8 cellular contexts compared by ENCODE assay signal in genomic region chr6:15247214-15247749, GRCh38. TPM values are rescaled to one million over a fixed set of nuclear protein-coding genes. Genes with fewer than 3 reads are reported as not detected.
DNase-seq lines count a peak whose midpoint lies in the region; ATAC-seq, FAIRE-seq and TF ChIP-seq lines count a peak whose summit lies in the region.

No MANE protein-coding gene starts in this region.

- H4K91ac ChIP-seq in mesenchymal stem cell (ENCODE audit: low read length) = no peak overlapping the region

- CTCF ChIA-PET in GM12878 (lab: Yijun Ruan, JAX) = interaction anchor here (0.7 to 2.0 kb wide), 8 partner anchors 9 to 376 kb away, joined by 3 to 16 read pairs (median 4); no protein-coding TSS in a partner anchor

- H3K79me2 ChIP-seq in GM12878 (ENCODE audit: control insufficient read depth, insufficient read depth, low read length) = peaks cover 61% of the 10 kb centered on the region

- SMC1A ChIA-PET in GM12878 (lab: Charles Lee; ENCODE audit: uncharacterized antibody, unreplicated experiment) = interaction anchor here (0.6 to 2.0 kb wide), 12 partner anchors 8 to 958 kb away, joined by 3 to 8 read pairs (median 3); no protein-coding TSS in a partner anchor

- H3K4me2 ChIP-seq in GM12878 (ENCODE audit: control insufficient read depth, insufficient read depth) = peak overlapping the region; percentile 45
- H3K4me2 ChIP-seq in mesenchymal stem cell (ENCODE audit: low read length, poor library complexity, severe bottlenecking) = peak overlapping the region; percentile 91

- no peak for TF ChIP-seq POLR2A in heart left ventricle (IDR thresholded peaks at IDR 0.05)
- no peak for TF ChIP-seq POLR2A in GM12878 (IDR thresholded peaks at IDR 0.05; ENCODE audit: low read depth, low read length)
- no peak for TF ChIP-seq POLR2A in vagina (IDR thresholded peaks at IDR 0.05)

- no peak overlapping the region for H2BK120ac ChIP-seq in mesenchymal stem cell (ENCODE audit: low read depth, low read length)

- DNase-seq in heart left ventricle (no peak), Right ventricle myocardium superior (no peak), GM12878 (ENCODE audit: low read depth, low spot score) (no peak), mesenchymal stem cell (peak; percentile 23), vagina (ENCODE audit: extremely low spot score in 2 of 2) (no peak), germinal center (ENCODE audit: low spot score) (no peak), NCI-H774 (lab: John Stamatoyannopoulos, UW) (no peak)

- peak overlapping the region in 11 of 12 donors; percentile 82 to 98 (median 92) for H3K27ac ChIP-seq in heart left ventricle
- peak overlapping the region; percentile 77 for H3K27ac ChIP-seq in GM12878 (ENCODE audit: control insufficient read depth, insufficient read depth)
- H3K27ac ChIP-seq in mesenchymal stem cell (ENCODE audit: low read length, poor library complexity, severe bottlenecking) = no peak overlapping the region
- H3K27ac ChIP-seq in vagina = peak overlapping the region; percentile 95

- TF ChIP-seq RAD21 in GM12878 (IDR thresholded peaks at IDR 0.05; ENCODE audit: insufficient read depth, low read depth, low read length) = no peak

- H3K23ac ChIP-seq in mesenchymal stem cell (ENCODE audit: low read length in 2 of 2) = no peak overlapping the region

- RAD21 ChIA-PET in GM12878 (lab: Charles Lee; ENCODE audit: unreplicated experiment) = interaction anchor here (0.6 to 2.2 kb wide), 14 partner anchors 19 to 1037 kb away, joined by 3 to 9 read pairs (median 4); no protein-coding TSS in a partner anchor

- peaks cover 9% of the 10 kb centered on the region for H3K79me1 ChIP-seq in mesenchymal stem cell (replicated peaks; ENCODE audit: low read length, poor library complexity, severe bottlenecking)

- H2BK12ac ChIP-seq in mesenchymal stem cell (ENCODE audit: low read length in 2 of 2) = no peak overlapping the region

- H3K9me3 ChIP-seq in heart left ventricle = no peaks in the 10 kb centered on the region
- no peaks in the 10 kb centered on the region for H3K9me3 ChIP-seq in GM12878 (replicated peaks; ENCODE audit: control insufficient read depth, insufficient read depth, low read length)
- no peaks in the 10 kb centered on the region for H3K9me3 ChIP-seq in mesenchymal stem cell (ENCODE audit: control insufficient read depth, low read length)
- no peaks in the 10 kb centered on the region for H3K9me3 ChIP-seq in vagina

- H3K4me3 ChIP-seq in heart left ventricle (peak overlapping the region; percentile 54 to 92 (median 82)), GM12878 (peak overlapping the region; percentile 97), mesenchymal stem cell (ENCODE audit: insufficient read depth in 1 of 2, low read depth in 1 of 2, low read length in 2 of 2) (peak overlapping the region in 1 of 2 experiments; percentile 91), vagina (peak overlapping the region; percentile 68 to 95)

- in situ Hi-C loops in GM12878 (cut with MboI) = loop anchor here (5.0 kb wide), 1 partner anchor 1035 kb away; no protein-coding TSS in a partner anchor

- H3K9ac ChIP-seq in GM12878 (ENCODE audit: control insufficient read depth, insufficient read depth, low read length) = peak overlapping the region; percentile 89
- H3K9ac ChIP-seq in mesenchymal stem cell (ENCODE audit: low read length) = peak overlapping the region; percentile 94

- intact Hi-C loops in heart left ventricle (cut with DNase I) = loop anchor here (2.0 to 10.0 kb wide), 24 partner anchors 50 to 1036 kb away; no protein-coding TSS in a partner anchor
- intact Hi-C loops in Right ventricle myocardium superior (cut with DNase I) = loop anchor here (5.0 to 10.0 kb wide), 2 partner anchors 195 to 1032 kb away; no protein-coding TSS in a partner anchor
- intact Hi-C loops in GM12878 (cut with micrococcal nuclease; ENCODE audit: unreplicated experiment) = loop anchor here (5.0 to 10.0 kb wide), 5 partner anchors 95 to 510 kb away; no protein-coding TSS in a partner anchor
- intact Hi-C loops in vagina (cut with DNase I) = no loop called here

- no peak overlapping the region for H2BK15ac ChIP-seq in mesenchymal stem cell (ENCODE audit: low read depth, poor library complexity, severe bottlenecking)

- no peak for FAIRE-seq in GM12878 (lab: Jason Lieb, UNC)

- H3K4me1 ChIP-seq in heart left ventricle (peaks cover 0 to 52% (median 14%) of the 10 kb centered on the region in 12 donors), GM12878 (ENCODE audit: control insufficient read depth, insufficient read depth, low read length) (peaks cover 16% of the 10 kb centered on the region), mesenchymal stem cell (ENCODE audit: control insufficient read depth, insufficient read depth, low read depth, low read length) (peaks cover 4% of the 10 kb centered on the region), vagina (peaks cover 41% of the 10 kb centered on the region)

- no peak overlapping the region for H2AK5ac ChIP-seq in mesenchymal stem cell (ENCODE audit: low read length, severe bottlenecking)

- H3K14ac ChIP-seq in mesenchymal stem cell (ENCODE audit: low read length in 2 of 2) = no peak overlapping the region

- no peak overlapping the region for H3K4ac ChIP-seq in mesenchymal stem cell (ENCODE audit: low read depth in 1 of 2, low read length in 2 of 2)

- H3K27me3 ChIP-seq in heart left ventricle (no peaks in the 10 kb centered on the region), GM12878 (replicated peaks in 1 of 2; ENCODE audit: control insufficient read depth in 2 of 2, insufficient read depth in 2 of 2, low read length in 1 of 2) (no peaks in the 10 kb centered on the region), mesenchymal stem cell (ENCODE audit: control insufficient read depth in 1 of 2, insufficient read depth in 1 of 2, low read length in 2 of 2) (no peaks in the 10 kb centered on the region), vagina (no peaks in the 10 kb centered on the region)

- no peak for TF ChIP-seq CTCF in heart left ventricle (IDR thresholded peaks at IDR 0.05)
- no peak for TF ChIP-seq CTCF in GM12878 (IDR thresholded peaks at IDR 0.05 in 2 of 3, conservative IDR thresholded peaks at IDR 0.05 in 1 of 3; ENCODE audit: control insufficient read depth in 2 of 3, extremely low read depth in 1 of 3, insufficient read depth in 1 of 3, low read depth in 3 of 3, low read length in 3 of 3)
- no peak for TF ChIP-seq CTCF in vagina (IDR thresholded peaks at IDR 0.05)

- TF ChIP-seq EP300 in GM12878 (IDR thresholded peaks at IDR 0.05; ENCODE audit: borderline replicate concordance in 1 of 2, control insufficient read depth in 1 of 2, low read depth in 2 of 2, low read length in 2 of 2) = no peak

- H2BK5ac ChIP-seq in mesenchymal stem cell (ENCODE audit: low read depth, low read length, poor library complexity, severe bottlenecking) = no peak overlapping the region

- no peaks in the 10 kb centered on the region for H4K20me1 ChIP-seq in GM12878 (ENCODE audit: control insufficient read depth, insufficient read depth)

- H4K8ac ChIP-seq in mesenchymal stem cell (ENCODE audit: low read length) = no peak overlapping the region

- H2AFZ ChIP-seq in GM12878 (ENCODE audit: control insufficient read depth, low read depth, low read length) (no peak overlapping the region), mesenchymal stem cell (ENCODE audit: low read depth, low read length) (no peak overlapping the region)

- BruUV-seq in GM12878 (replicated peaks; lab: Mats Ljungman, UMichigan) = no TSS peak

- H3K36me3 ChIP-seq in heart left ventricle (no peaks in the 10 kb centered on the region), GM12878 (ENCODE audit: control insufficient read depth in 2 of 2, insufficient read depth in 2 of 2, low read length in 1 of 2) (no peaks in the 10 kb centered on the region; a peak in 1 of 4 replicates), mesenchymal stem cell (ENCODE audit: control insufficient read depth in 1 of 2, insufficient read depth in 2 of 2, low read depth in 1 of 2, low read length in 2 of 2) (no peaks in the 10 kb centered on the region), vagina (no peaks in the 10 kb centered on the region)

- H3K18ac ChIP-seq in mesenchymal stem cell (ENCODE audit: low read depth in 1 of 2, low read length in 2 of 2) = no peak overlapping the region

- POLR2A ChIA-PET in GM12878 (lab: Charles Lee) = interaction anchor here (0.6 to 1.5 kb wide), 9 partner anchors 15 to 371 kb away, joined by 3 to 7 read pairs (median 4); no protein-coding TSS in a partner anchor

- WGBS in heart left ventricle, 4 donors = 0 to 1% (median 0%) methylated on average over 6 of the region's 6 CpGs
- WGBS in GM12878 (ENCODE audit: insufficient coverage, insufficient replicate concordance, low lambda C conversion rate, missing lambda C conversion rate) = 0% methylated on average over 5 of the region's 6 CpGs
- WGBS in mesenchymal stem cell = 0% methylated on average over 2 of the region's 6 CpGs

- no peak for ATAC-seq in heart left ventricle
- no peak for ATAC-seq in Right ventricle myocardium superior (ENCODE audit: poor library complexity)
- ATAC-seq in GM12878 = no peak
- no peak for ATAC-seq in GM19324 (IDR thresholded peaks at IDR 0.05; ENCODE audit: low FRiP score, unreplicated experiment)

TF ChIP-seq in GM12878, 131 proteins besides CTCF, POLR2A, EP300 and RAD21 (continues in another document):
- TF ChIP-seq HCFC1 (IDR thresholded peaks at IDR 0.05; ENCODE audit: low read length) = no peak
- peak; percentile 79 for TF ChIP-seq ZNF384 (IDR thresholded peaks at IDR 0.05; ENCODE audit: borderline replicate concordance, low read depth, low read length)

RNA-seq across cellular contexts. Expression of gene JARID2, which starts 1.4 kb away (rescaled TPM):
- total RNA-seq in heart left ventricle = 10 to 100 TPM in 3 of 9 donors, 1 to 10 TPM in 6; 6.0 to 12.2 (median 8.5) TPM
- 1 to 10 TPM; 3.5 to 4.1 TPM for polyA plus RNA-seq in heart left ventricle
- 8.1 TPM for total RNA-seq in Right ventricle myocardium superior
- 86.6 and 96.7 TPM in 2 replicates for total RNA-seq in GM12878 (2013; cell fraction: nucleolus; rRNA removed)
- total RNA-seq in GM12878 (2014; rRNA removed) = 11.2 and 11.8 TPM in 2 replicates
- total RNA-seq in GM12878 (2014; rRNA removed; fragmentation: Illumina TruSeq; extraction: Trizol) = 12.4 and 13.4 TPM in 2 replicates
- 19.7 and 21.1 TPM in 2 replicates for total RNA-seq in GM12878 (2021)
- 5.4 TPM for polyA plus RNA-seq in GM12878 (2011; ENCODE audit: low read depth)
- 17.9 and 21.6 TPM in 2 replicates for polyA plus RNA-seq in GM12878 (2011; rRNA removed)
- 20.8 and 21.1 TPM in 2 replicates for polyA plus RNA-seq in GM12878 (2011; cell fraction: cytosol; rRNA removed)
- polyA plus RNA-seq in GM12878 (2011; cell fraction: nucleus; rRNA removed) = 42.4 and 49.0 TPM in 2 replicates
- polyA plus RNA-seq in GM12878 (2012) = 11.3 and 12.0 TPM in 2 replicates
- 13.7 and 14.6 TPM in 2 replicates for polyA plus RNA-seq in GM12878 (2014; fragmentation: Illumina TruSeq; extraction: Trizol)
- 1 to 10 TPM; 4.2 to 5.2 TPM for polyA plus RNA-seq in GM12878 (2014; fragmentation: Nextera tagmentation; extraction: Ambion mirVana)
- polyA plus RNA-seq in GM12878 (2014; rRNA removed) = 12.2 and 12.7 TPM in 2 replicates
- 1 to 10 TPM; 5.9 to 7.4 TPM for polyA plus RNA-seq in GM12878 (2016; fragmentation: Nextera tagmentation; extraction: Ambion mirVana)
- polyA minus RNA-seq in GM12878 (2011; rRNA and poly(A)+ RNA removed) = 33.6 and 37.9 TPM in 2 replicates
- 12.0 and 16.0 TPM in 2 replicates for polyA minus RNA-seq in GM12878 (2011; cell fraction: cytosol; rRNA and poly(A)+ RNA removed)
- polyA minus RNA-seq in GM12878 (2011; cell fraction: nucleus; rRNA and poly(A)+ RNA removed) = 29.5 and 42.3 TPM in 2 replicates
- polyA plus RNA-seq in mesenchymal stem cell (2013, experiment 1 of 2) = 10.5 TPM
- polyA plus RNA-seq in mesenchymal stem cell (2013, experiment 2 of 2) = 9.8 TPM
- 17.9 TPM for total RNA-seq in vagina
